Comparison of ENCODE assay signal across 8 cellular contexts in the genomic region with DNA sequence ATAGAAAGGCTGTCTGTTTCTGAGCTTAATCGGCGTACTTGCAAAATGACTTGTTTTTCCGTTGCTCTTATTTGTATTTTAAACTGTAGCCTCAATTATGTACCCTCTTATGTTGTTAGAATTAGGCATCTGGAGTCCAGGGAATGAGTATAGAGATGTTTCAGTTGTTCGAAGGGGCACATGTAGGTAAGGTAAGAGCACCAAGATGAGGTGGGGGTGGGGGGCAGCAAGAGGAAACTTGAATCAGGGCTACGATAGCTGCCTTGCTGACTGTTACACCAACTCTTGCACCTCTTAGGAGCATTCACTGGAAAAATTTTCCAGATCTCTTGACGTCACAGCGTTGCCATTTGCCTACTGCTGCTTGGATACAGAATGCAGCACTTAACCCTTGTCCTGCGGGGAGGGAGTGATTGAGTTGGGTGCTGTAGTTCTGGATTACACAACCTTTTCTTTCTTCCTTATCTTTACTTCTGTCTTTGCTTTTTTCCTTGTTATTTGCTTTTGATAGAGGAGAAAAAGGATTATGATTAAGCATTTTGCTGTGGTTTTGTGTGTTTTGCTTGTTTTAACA. TPM values are rescaled to one million over a fixed set of nuclear protein-coding genes. Genes with fewer than 3 reads are reported as not detected.
DNase-seq lines count a peak whose midpoint lies in the region; ATAC-seq and TF ChIP-seq lines count a peak whose summit lies in the region.

No MANE protein-coding gene starts in this region.

- no peak for TF ChIP-seq CTCF in DND-41 (IDR thresholded peaks at IDR 0.05; ENCODE audit: borderline replicate concordance, extremely low read depth, low read length, poor library complexity, severe bottlenecking)

- peak overlapping the region; percentile 84; the same call in 1 of the 2 replicates for H3K4me2 ChIP-seq in DND-41 (ENCODE audit: insufficient read depth, low read length)

- peak overlapping the region; percentile 13; the same call in 1 of the 2 replicates for H3K9ac ChIP-seq in DND-41 (ENCODE audit: low read depth, low read length)

- H3K27me3 ChIP-seq in DND-41 (ENCODE audit: insufficient read depth, low read length, poor library complexity) (peaks cover 19% of the 10 kb centered on the region), right cardiac atrium (ENCODE audit: control insufficient read depth, insufficient read depth) (no peaks in the 10 kb centered on the region)

- no peaks in the 10 kb centered on the region for H4K20me1 ChIP-seq in DND-41 (ENCODE audit: insufficient read depth, low read length)

- no peak overlapping the region for H2AFZ ChIP-seq in DND-41 (ENCODE audit: low read depth, low read length)

- peaks cover 47% of the 10 kb centered on the region for H3K4me1 ChIP-seq in DND-41 (ENCODE audit: insufficient read depth, low read length)
- peaks cover 8% of the 10 kb centered on the region for H3K4me1 ChIP-seq in right cardiac atrium (ENCODE audit: control insufficient read depth, insufficient read depth, low read length)

- WGBS in right cardiac atrium = 37% methylated on average over 8 of the region's 8 CpGs

- H3K27ac ChIP-seq in DND-41 (ENCODE audit: low read length) (no peak overlapping the region), angular gyrus (ENCODE audit: low read depth, low read length) (peak overlapping the region; percentile 93), right cardiac atrium (ENCODE audit: low read length) (peak overlapping the region; percentile 81)

- ATAC-seq in DND-41 (ENCODE audit: insufficient read depth, low read depth) (no peak), right cardiac atrium (peak; percentile 29 to 63), HG03469 (IDR thresholded peaks at IDR 0.05; ENCODE audit: unreplicated experiment) (no peak), GM19455 (IDR thresholded peaks at IDR 0.05; ENCODE audit: unreplicated experiment) (no peak)

- H3K4me3 ChIP-seq in DND-41 (ENCODE audit: low read depth in 1 of 2, low read length in 2 of 2) (0 out of 4 replicates have a peak overlapping the region, but pooled peaks of 1 of the 2 experiments have one; percentile 14), right cardiac atrium (ENCODE audit: low read length) (peak overlapping the region; percentile 90)

- no peak for DNase-seq in DND-41
- DNase-seq in NCI-H146 (lab: John Stamatoyannopoulos, UW) = peak; percentile 47
- peak in 2 of 3 donors; percentile 46 to 60 for DNase-seq in right cardiac atrium
- DNase-seq in retina = peak; percentile 72
- no peak for DNase-seq in foreskin melanocyte

- H3K36me3 ChIP-seq in DND-41 (ENCODE audit: insufficient read depth, low read length) = peaks cover 18% of the 10 kb centered on the region

- intact Hi-C loops in right cardiac atrium (cut with DNase I) = loop anchor here in 3 of 4 donors (10.0 kb wide), 3 partner anchors 235 to 385 kb away; partner anchors contain the start of gene DPT (in 1 of the 3)

- H3K9me3 ChIP-seq in DND-41 (ENCODE audit: insufficient read depth, low read length, severe bottlenecking) (no peaks in the 10 kb centered on the region), right cardiac atrium (ENCODE audit: control insufficient read depth, low read length) (no peaks in the 10 kb centered on the region)

- H3K79me2 ChIP-seq in DND-41 (ENCODE audit: insufficient read depth, low read length) = peaks cover 15% of the 10 kb centered on the region

RNA-seq across cellular contexts. Expression of gene ATP1B1, which starts 3.2 kb away (rescaled TPM):
- total RNA-seq in right cardiac atrium = 100 to 1,000 TPM; 222 to 294 (median 268) TPM
- polyA plus RNA-seq in right cardiac atrium = 189 TPM

Comparison
In these comparisons a context has a peak if more than half of its experiments do, and no peak if none do; other contexts are left out.
1. ATAC-seq: peak in right cardiac atrium (2 of 2); none in DND-41 (single experiment), HG03469 (single experiment) and GM19455 (single experiment).
2. DNase-seq: peak in NCI-H146 (single experiment), right cardiac atrium (2 of 3) and retina (single experiment); none in DND-41 (single experiment) and foreskin melanocyte (single experiment).